ENCODE assay signal across 1 cellular context in genomic region chr12:121812320-121812871, GRCh38.
TF ChIP-seq lines count a peak whose summit lies in the region.

No MANE protein-coding gene starts in this region.

TF ChIP-seq in IMR-90, 13 proteins besides CTCF, POLR2A, EP300 and RAD21:
- TF ChIP-seq RCOR1 (IDR thresholded peaks at IDR 0.05; ENCODE audit: insufficient replicate concordance, low read length) (peak; percentile 98), MAZ (IDR thresholded peaks at IDR 0.05; ENCODE audit: borderline replicate concordance, low read depth, low read length) (peak; percentile 53; the same call in 1 of the 2 replicates), CEBPB (IDR thresholded peaks at IDR 0.05; ENCODE audit: low read depth, low read length) (no peak)
TF ChIP-seq in IMR-90: peak in this region for 2.
